1 cellular context compared by ENCODE assay signal in the genomic region with DNA sequence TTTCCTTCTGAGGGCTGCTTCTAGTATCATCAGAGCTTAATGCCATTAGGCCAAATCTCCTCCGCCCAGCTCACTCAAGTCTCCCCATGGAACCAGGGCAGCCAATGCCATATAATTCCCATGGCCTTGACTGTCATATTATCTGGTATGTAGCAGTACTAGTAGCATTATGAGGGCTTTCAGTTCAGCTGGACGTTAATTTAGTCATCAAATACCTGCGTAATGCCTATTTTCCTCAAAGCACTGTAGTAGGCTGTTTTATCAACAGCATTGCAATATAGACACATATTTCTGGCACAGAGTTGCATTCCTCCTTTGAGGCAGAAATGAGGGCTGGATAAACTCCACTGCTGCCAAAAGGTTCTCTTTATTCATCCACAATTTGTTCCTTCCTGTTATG.
TF ChIP-seq lines count a peak whose summit lies in the region.

No MANE protein-coding gene starts in this region.

TF ChIP-seq in liver, 16 proteins besides CTCF, POLR2A, EP300 and RAD21 (continued from another document):
- TF ChIP-seq, protein P1, sequence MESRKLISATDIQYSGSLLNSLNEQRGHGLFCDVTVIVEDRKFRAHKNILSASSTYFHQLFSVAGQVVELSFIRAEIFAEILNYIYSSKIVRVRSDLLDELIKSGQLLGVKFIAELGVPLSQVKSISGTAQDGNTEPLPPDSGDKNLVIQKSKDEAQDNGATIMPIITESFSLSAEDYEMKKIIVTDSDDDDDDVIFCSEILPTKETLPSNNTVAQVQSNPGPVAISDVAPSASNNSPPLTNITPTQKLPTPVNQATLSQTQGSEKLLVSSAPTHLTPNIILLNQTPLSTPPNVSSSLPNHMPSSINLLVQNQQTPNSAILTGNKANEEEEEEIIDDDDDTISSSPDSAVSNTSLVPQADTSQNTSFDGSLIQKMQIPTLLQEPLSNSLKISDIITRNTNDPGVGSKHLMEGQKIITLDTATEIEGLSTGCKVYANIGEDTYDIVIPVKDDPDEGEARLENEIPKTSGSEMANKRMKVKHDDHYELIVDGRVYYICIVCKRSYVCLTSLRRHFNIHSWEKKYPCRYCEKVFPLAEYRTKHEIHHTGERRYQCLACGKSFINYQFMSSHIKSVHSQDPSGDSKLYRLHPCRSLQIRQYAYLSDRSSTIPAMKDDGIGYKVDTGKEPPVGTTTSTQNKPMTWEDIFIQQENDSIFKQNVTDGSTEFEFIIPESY (IDR thresholded peaks at IDR 0.05), result no peak
- TF ChIP-seq FOXA2 (IDR thresholded peaks at IDR 0.05) (no peak), TAF1 (conservative IDR thresholded peaks at IDR 0.05) (no peak), FOXA1 (IDR thresholded peaks at IDR 0.05) (no peak)
TF ChIP-seq in liver: peak in this region for 0.
